10 cellular contexts compared by ENCODE assay signal in the genomic region with DNA sequence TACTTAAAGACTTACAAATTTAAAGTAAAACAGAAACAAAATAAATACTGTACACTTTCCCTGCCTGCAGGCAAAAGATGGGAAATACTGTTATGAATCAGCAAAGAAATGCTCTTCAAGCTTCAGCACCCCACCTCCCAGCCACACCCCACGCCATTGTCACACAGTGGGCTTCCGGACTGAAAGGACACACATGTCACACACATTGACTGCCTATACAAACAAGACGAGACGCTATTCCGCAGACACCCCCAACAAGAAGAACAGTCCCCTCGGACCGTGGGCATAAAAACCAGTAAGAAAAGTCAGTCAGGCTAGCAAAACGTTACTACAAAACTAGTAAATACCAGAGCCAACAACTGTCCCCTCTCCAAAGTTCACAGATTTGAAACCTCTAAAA. TPM values are rescaled to one million over a fixed set of nuclear protein-coding genes. Genes with fewer than 3 reads are reported as not detected.
A peak's percentile ranks its signal among the peaks of the same experiment; 100 is the strongest.
DNase-seq lines count a peak whose midpoint lies in the region; ATAC-seq and TF ChIP-seq lines count a peak whose summit lies in the region.
"Had no signal": no experiment of that assay in that cellular context is flagged by ENCODE, and none has a peak within 500 bp of the region (broad histone marks: within the 10 kb centered on the region; RNA-seq: fewer than 3 reads in every experiment).

No MANE protein-coding gene starts in this region.

- no peak overlapping the region for H3K4me2 ChIP-seq in mesenchymal stem cell (ENCODE audit: low read length, poor library complexity, severe bottlenecking)
- H3K4me2 ChIP-seq in SK-N-SH, result no peak overlapping the region

- TF ChIP-seq POLR2A in heart left ventricle (IDR thresholded peaks at IDR 0.05), result no peak

- peak in 1 of 5 donors; percentile 54 for DNase-seq in heart left ventricle
- DNase-seq in left ventricle myocardium superior, result no peak
- peak; percentile 42 to 51 for DNase-seq in activated CD4-positive, alpha-beta T cell treated with anti-CD3 and anti-CD28 coated beads, Interleukin-2, amount 50 U/mL, for 48 hours
- peak; percentile 53 for DNase-seq in stimulated activated naive B cell treated with anti-CD40 and anti-IgM and Interleukin-4, amounts not matched to agents 10 μg/mL and 1 μg/mL and 100 μg/mL, for 72 hours
- DNase-seq in mesenchymal stem cell, result no peak
- DNase-seq in HEK293T (ENCODE audit: extremely low spot score), result no peak
- DNase-seq in SK-N-SH, result no peak

- H3K4me1 ChIP-seq in heart left ventricle (peaks cover 0 to 10% (median 0%) of the 10 kb centered on the region in 12 donors), mesenchymal stem cell (ENCODE audit: control insufficient read depth, insufficient read depth, low read depth, low read length) (no peaks in the 10 kb centered on the region), SK-N-SH (ENCODE audit: control insufficient read depth in 1 of 2, insufficient read depth in 2 of 2, low read depth in 1 of 2, low read length in 1 of 2) (peaks cover 0 to 15% of the 10 kb centered on the region in 2 experiments; a peak in 2 of 4 replicates)

- H3K9ac ChIP-seq in mesenchymal stem cell (ENCODE audit: low read length), result no peak overlapping the region
- no peak overlapping the region for H3K9ac ChIP-seq in SK-N-SH

- no peaks in the 10 kb centered on the region for H3K9me3 Mint-ChIP-seq in stimulated activated naive B cell treated with anti-CD40 and anti-IgM and Interleukin-4, amounts not matched to agents 10 μg/mL and 1 μg/mL and 100 μg/mL, for 72 hours

- H2AFZ ChIP-seq in mesenchymal stem cell (ENCODE audit: low read depth, low read length), result no peak overlapping the region
- no peak overlapping the region for H2AFZ ChIP-seq in SK-N-SH (ENCODE audit: low read depth)

- CTCF ChIA-PET in HEK293T (lab: Yijun Ruan, JAX) (no interaction called here), SK-N-SH (lab: Yijun Ruan, JAX) (interaction anchor here (1.4 kb wide), 1 partner anchor 56 kb away, joined by 3 read pairs; no protein-coding TSS in a partner anchor)

- no peak for TF ChIP-seq EP300 in SK-N-SH (IDR thresholded peaks at IDR 0.05; ENCODE audit: borderline replicate concordance in 1 of 2, low read depth in 1 of 2, low read length in 1 of 2)

- H4K91ac ChIP-seq in mesenchymal stem cell (ENCODE audit: low read length), result no peak overlapping the region

- no peak overlapping the region for H3K27ac ChIP-seq in heart left ventricle
- H3K27ac ChIP-seq in mesenchymal stem cell (ENCODE audit: low read length, poor library complexity, severe bottlenecking), result no peak overlapping the region
- H3K27ac ChIP-seq in SK-N-SH (ENCODE audit: low read depth in 2 of 2, low read length in 1 of 2), result no peak overlapping the region
- H3K27ac ChIP-seq: HL-60 had no signal

- no peak overlapping the region for H2AK5ac ChIP-seq in mesenchymal stem cell (ENCODE audit: low read length, severe bottlenecking)

- H3K27me3 ChIP-seq in heart left ventricle (no peaks in the 10 kb centered on the region), mesenchymal stem cell (ENCODE audit: control insufficient read depth in 1 of 2, insufficient read depth in 1 of 2, low read length in 2 of 2) (peaks cover 9 to 13% of the 10 kb centered on the region in 2 experiments), SK-N-SH (ENCODE audit: insufficient read depth) (no peaks in the 10 kb centered on the region)

- peak overlapping the region; percentile 60 for H3K27ac Mint-ChIP-seq in stimulated activated naive B cell treated with anti-CD40 and anti-IgM and Interleukin-4, amounts not matched to agents 10 μg/mL and 1 μg/mL and 100 μg/mL, for 72 hours

- no peak overlapping the region for H2BK120ac ChIP-seq in mesenchymal stem cell (ENCODE audit: low read depth, low read length)

- peaks cover 0 to 2% of the 10 kb centered on the region in 2 donors for H3K36me3 Mint-ChIP-seq in stimulated activated naive B cell treated with anti-CD40 and anti-IgM and Interleukin-4, amounts not matched to agents 10 μg/mL and 1 μg/mL and 100 μg/mL, for 72 hours

- H3K9me3 ChIP-seq in heart left ventricle, result no peaks in the 10 kb centered on the region
- no peaks in the 10 kb centered on the region for H3K9me3 ChIP-seq in mesenchymal stem cell (ENCODE audit: control insufficient read depth, low read length)
- H3K9me3 ChIP-seq in SK-N-SH, result no peaks in the 10 kb centered on the region

- H3F3A ChIP-seq in SK-N-SH (replicated peaks; ENCODE audit: insufficient read depth), result peaks cover 2% of the 10 kb centered on the region

- POLR2A ChIA-PET in HEK293T (lab: Yijun Ruan, JAX) (no interaction called here), SK-N-SH (lab: Yijun Ruan, JAX) (no interaction called here)

- no peak for TF ChIP-seq RAD21 in SK-N-SH (IDR thresholded peaks at IDR 0.05; ENCODE audit: low read length)

- H3K23ac ChIP-seq in mesenchymal stem cell (ENCODE audit: low read length in 2 of 2), result no peak overlapping the region

- H3K4ac ChIP-seq in mesenchymal stem cell (ENCODE audit: low read depth in 1 of 2, low read length in 2 of 2), result no peak overlapping the region

- no peaks in the 10 kb centered on the region for H3K79me1 ChIP-seq in mesenchymal stem cell (replicated peaks; ENCODE audit: low read length, poor library complexity, severe bottlenecking)

- H2BK15ac ChIP-seq in mesenchymal stem cell (ENCODE audit: low read depth, poor library complexity, severe bottlenecking), result no peak overlapping the region

- H4K8ac ChIP-seq in mesenchymal stem cell (ENCODE audit: low read length), result no peak overlapping the region

- H2BK12ac ChIP-seq in mesenchymal stem cell (ENCODE audit: low read length in 2 of 2), result no peak overlapping the region

- H3K36me3 ChIP-seq in heart left ventricle (peaks cover 0 to 37% (median 20%) of the 10 kb centered on the region in 9 donors), mesenchymal stem cell (ENCODE audit: control insufficient read depth in 1 of 2, insufficient read depth in 2 of 2, low read depth in 1 of 2, low read length in 2 of 2) (peaks cover 0 to 20% of the 10 kb centered on the region in 2 experiments), SK-N-SH (replicated peaks in 1 of 2; ENCODE audit: control insufficient read depth in 1 of 2, insufficient read depth in 2 of 2, low read length in 1 of 2) (peaks cover 5 to 19% of the 10 kb centered on the region in 2 experiments)

- H3K4me3 ChIP-seq in heart left ventricle (no peak overlapping the region), mesenchymal stem cell (ENCODE audit: insufficient read depth in 1 of 2, low read depth in 1 of 2, low read length in 2 of 2) (no peak overlapping the region), SK-N-SH (ENCODE audit: low read depth in 2 of 2, low read length in 1 of 2) (no peak overlapping the region)

- H3K27me3 Mint-ChIP-seq in stimulated activated naive B cell treated with anti-CD40 and anti-IgM and Interleukin-4, amounts not matched to agents 10 μg/mL and 1 μg/mL and 100 μg/mL, for 72 hours, result no peaks in the 10 kb centered on the region

- no peaks in the 10 kb centered on the region for H4K20me1 ChIP-seq in SK-N-SH (ENCODE audit: insufficient read depth)

- H3K4me3 Mint-ChIP-seq in stimulated activated naive B cell treated with anti-CD40 and anti-IgM and Interleukin-4, amounts not matched to agents 10 μg/mL and 1 μg/mL and 100 μg/mL, for 72 hours, result peak overlapping the region; percentile 47 to 50

- no peaks in the 10 kb centered on the region for H3K79me2 ChIP-seq in SK-N-SH (ENCODE audit: insufficient read depth)

- WGBS in heart left ventricle, 4 donors, result 58 to 74% (median 68%) methylated on average over 8 of the region's 8 CpGs
- 88% methylated on average over 8 of the region's 8 CpGs for WGBS in mesenchymal stem cell
- 92% methylated on average over 8 of the region's 8 CpGs for WGBS in SK-N-SH (ENCODE audit: low lambda C conversion rate)

- no peak overlapping the region for H3K18ac ChIP-seq in mesenchymal stem cell (ENCODE audit: low read depth in 1 of 2, low read length in 2 of 2)

- peaks cover 11 to 28% of the 10 kb centered on the region in 2 donors for H3K4me1 Mint-ChIP-seq in stimulated activated naive B cell treated with anti-CD40 and anti-IgM and Interleukin-4, amounts not matched to agents 10 μg/mL and 1 μg/mL and 100 μg/mL, for 72 hours

- H2BK5ac ChIP-seq in mesenchymal stem cell (ENCODE audit: low read depth, low read length, poor library complexity, severe bottlenecking), result no peak overlapping the region

- ATAC-seq in heart left ventricle, result peak; percentile 29 to 64 (median 50)
- no peak for ATAC-seq in left ventricle myocardium superior
- peak; percentile 89 for ATAC-seq in HG03025 (IDR thresholded peaks at IDR 0.05; ENCODE audit: low FRiP score, unreplicated experiment)
- ATAC-seq in stimulated activated naive B cell treated with anti-CD40 and anti-IgM and Interleukin-4, amounts not matched to agents 10 μg/mL and 1 μg/mL and 100 μg/mL, for 72 hours (replicated peaks), result peak; percentile 93 to 95

- intact Hi-C loops in heart left ventricle (cut with DNase I), result no loop called here
- intact Hi-C loops in left ventricle myocardium superior (cut with micrococcal nuclease), result no loop called here

- no peak overlapping the region for H3K14ac ChIP-seq in mesenchymal stem cell (ENCODE audit: low read length in 2 of 2)

- no peaks in the 10 kb centered on the region for H3K9me2 ChIP-seq in SK-N-SH

- TF ChIP-seq CTCF in heart left ventricle (IDR thresholded peaks at IDR 0.05), result no peak
- TF ChIP-seq CTCF in SK-N-SH (IDR thresholded peaks at IDR 0.05), result no peak

TF ChIP-seq in HEK293T, 16 proteins besides CTCF, POLR2A, EP300 and RAD21 (continues in another document):
- TF ChIP-seq SP1 (IDR thresholded peaks at IDR 0.05) (no peak), FOXA1 (IDR thresholded peaks at IDR 0.05) (no peak), NFRKB (IDR thresholded peaks at IDR 0.05) (no peak), CTBP1 (IDR thresholded peaks at IDR 0.05; ENCODE audit: borderline replicate concordance) (no peak), FOXK2 (IDR thresholded peaks at IDR 0.05) (no peak), SUZ12 (IDR thresholded peaks at IDR 0.05) (no peak), ARNT (IDR thresholded peaks at IDR 0.05) (no peak), HDGF (IDR thresholded peaks at IDR 0.05; ENCODE audit: borderline replicate concordance) (no peak)

TF ChIP-seq in SK-N-SH, 30 proteins besides CTCF, POLR2A, EP300 and RAD21 (continues in another document):
- TF ChIP-seq GABPA (IDR thresholded peaks at IDR 0.05; ENCODE audit: low read depth) (no peak), TAF1 (IDR thresholded peaks at IDR 0.05; ENCODE audit: borderline replicate concordance, low read depth, low read length) (no peak)
- TF ChIP-seq, protein P1, sequence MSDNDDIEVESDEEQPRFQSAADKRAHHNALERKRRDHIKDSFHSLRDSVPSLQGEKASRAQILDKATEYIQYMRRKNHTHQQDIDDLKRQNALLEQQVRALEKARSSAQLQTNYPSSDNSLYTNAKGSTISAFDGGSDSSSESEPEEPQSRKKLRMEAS (IDR thresholded peaks at IDR 0.05; ENCODE audit: low read depth), result no peak

RNA-seq across cellular contexts. Expression of a gene that starts 22.2 kb away (rescaled TPM):
- total RNA-seq in heart left ventricle (10 to 100 TPM in 8 of 9 donors, 1 to 10 TPM in 1; 9.7 to 65.9 (median 15.3) TPM), left ventricle myocardium superior (13.8 TPM)
- polyA plus RNA-seq in heart left ventricle (10 to 100 TPM in 1 of 2 donors, 1 to 10 TPM in 1; 6.8 to 12.6 TPM), SK-N-SH (2012; rRNA removed) (16.0 and 17.7 TPM in 2 replicates)
- 6.1 TPM for polyA plus RNA-seq in mesenchymal stem cell (2013, experiment 1 of 2)
- polyA plus RNA-seq in mesenchymal stem cell (2013, experiment 2 of 2), result 6.1 TPM
- 8.8 and 10.9 TPM in 2 replicates for polyA plus RNA-seq in SK-N-SH (2012; cell fraction: cytosol; rRNA removed)
- polyA plus RNA-seq in SK-N-SH (2012; cell fraction: nucleus; rRNA removed), result 44.1 and 46.8 TPM in 2 replicates
- polyA plus RNA-seq: neural cell had no signal

Comparison
In these comparisons a context has a peak if more than half of its experiments do, and no peak if none do; other contexts are left out.
1. DNase-seq: peak in activated CD4-positive, alpha-beta T cell treated with anti-CD3 and anti-CD28 coated beads, Interleukin-2, amount 50 U/mL, for 48 hours (2 of 2) and stimulated activated naive B cell treated with anti-CD40 and anti-IgM and Interleukin-4, amounts not matched to agents 10 μg/mL and 1 μg/mL and 100 μg/mL, for 72 hours (single experiment); none in left ventricle myocardium superior (single experiment), mesenchymal stem cell (single experiment), HEK293T (single experiment) and SK-N-SH (single experiment).